In the genomic region with DNA sequence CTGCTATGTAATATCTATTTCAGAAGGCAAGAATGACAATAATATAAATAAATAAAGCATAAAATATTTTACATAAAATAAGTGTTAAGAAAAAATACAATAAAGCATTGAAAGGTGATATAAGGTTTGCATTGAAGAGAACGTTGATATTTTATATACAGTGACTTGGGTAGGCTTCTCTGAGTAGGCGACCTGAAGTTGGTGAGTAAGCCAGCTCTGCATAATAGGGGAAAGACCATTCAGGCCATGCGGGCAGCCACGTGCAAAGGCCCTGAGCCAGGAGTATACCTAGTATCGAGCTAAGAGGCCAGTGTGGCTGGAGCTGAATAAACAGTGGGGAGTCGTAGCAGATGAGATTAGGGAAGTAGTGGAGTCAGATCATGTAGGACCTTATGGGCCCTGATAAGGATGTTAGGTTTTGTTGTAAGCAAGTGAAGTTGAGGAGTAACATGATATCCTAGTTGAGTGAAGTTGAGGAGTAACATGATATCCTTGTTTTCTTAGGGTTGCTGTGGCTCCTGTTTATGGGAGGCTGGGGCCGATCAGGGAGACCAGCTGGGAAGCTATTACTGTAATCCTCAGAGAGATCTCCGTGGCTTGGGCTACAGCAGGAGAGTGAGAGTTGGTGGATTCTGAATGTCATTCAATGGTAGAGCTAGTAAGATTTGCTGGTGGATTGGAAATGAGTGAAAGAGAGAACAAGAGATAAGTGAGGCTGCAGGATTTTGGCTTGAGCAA, we compare ENCODE assay signal across 1 cellular context.
TF ChIP-seq lines count a peak whose summit lies in the region.

No MANE protein-coding gene starts in this region.

TF ChIP-seq in K562, 482 proteins besides CTCF, POLR2A, EP300 and RAD21 (continued from another document and continues in another):
- TF ChIP-seq STAT5B (CRISPR knock-in tag; IDR thresholded peaks at IDR 0.05), result no peak
- TF ChIP-seq MXI1 (IDR thresholded peaks at IDR 0.05; ENCODE audit: low read depth, low read length), result peak; percentile 93
- TF ChIP-seq CBFB (CRISPR knock-in tag; IDR thresholded peaks at IDR 0.05), result 0 out of 2 replicates have a peak, but pooled peaks have one; percentile 65
- TF ChIP-seq FOXM1 (IDR thresholded peaks at IDR 0.05; ENCODE audit: low read depth), result peak; percentile 96
- no peak for TF ChIP-seq FOXM1 (CRISPR knock-in tag; IDR thresholded peaks at IDR 0.05; ENCODE audit: low read depth)
- peak; percentile 61; the same call in 1 of the 2 replicates for TF ChIP-seq NR2C2 (CRISPR knock-in tag; IDR thresholded peaks at IDR 0.05)
- TF ChIP-seq NR2C2 (tag; IDR thresholded peaks at IDR 0.05), result peak; percentile 61
- no peak for TF ChIP-seq ZNF740 (CRISPR knock-in tag; IDR thresholded peaks at IDR 0.05)
- no peak for TF ChIP-seq ZNF740 (tag; IDR thresholded peaks at IDR 0.05)
- TF ChIP-seq, protein P1, sequence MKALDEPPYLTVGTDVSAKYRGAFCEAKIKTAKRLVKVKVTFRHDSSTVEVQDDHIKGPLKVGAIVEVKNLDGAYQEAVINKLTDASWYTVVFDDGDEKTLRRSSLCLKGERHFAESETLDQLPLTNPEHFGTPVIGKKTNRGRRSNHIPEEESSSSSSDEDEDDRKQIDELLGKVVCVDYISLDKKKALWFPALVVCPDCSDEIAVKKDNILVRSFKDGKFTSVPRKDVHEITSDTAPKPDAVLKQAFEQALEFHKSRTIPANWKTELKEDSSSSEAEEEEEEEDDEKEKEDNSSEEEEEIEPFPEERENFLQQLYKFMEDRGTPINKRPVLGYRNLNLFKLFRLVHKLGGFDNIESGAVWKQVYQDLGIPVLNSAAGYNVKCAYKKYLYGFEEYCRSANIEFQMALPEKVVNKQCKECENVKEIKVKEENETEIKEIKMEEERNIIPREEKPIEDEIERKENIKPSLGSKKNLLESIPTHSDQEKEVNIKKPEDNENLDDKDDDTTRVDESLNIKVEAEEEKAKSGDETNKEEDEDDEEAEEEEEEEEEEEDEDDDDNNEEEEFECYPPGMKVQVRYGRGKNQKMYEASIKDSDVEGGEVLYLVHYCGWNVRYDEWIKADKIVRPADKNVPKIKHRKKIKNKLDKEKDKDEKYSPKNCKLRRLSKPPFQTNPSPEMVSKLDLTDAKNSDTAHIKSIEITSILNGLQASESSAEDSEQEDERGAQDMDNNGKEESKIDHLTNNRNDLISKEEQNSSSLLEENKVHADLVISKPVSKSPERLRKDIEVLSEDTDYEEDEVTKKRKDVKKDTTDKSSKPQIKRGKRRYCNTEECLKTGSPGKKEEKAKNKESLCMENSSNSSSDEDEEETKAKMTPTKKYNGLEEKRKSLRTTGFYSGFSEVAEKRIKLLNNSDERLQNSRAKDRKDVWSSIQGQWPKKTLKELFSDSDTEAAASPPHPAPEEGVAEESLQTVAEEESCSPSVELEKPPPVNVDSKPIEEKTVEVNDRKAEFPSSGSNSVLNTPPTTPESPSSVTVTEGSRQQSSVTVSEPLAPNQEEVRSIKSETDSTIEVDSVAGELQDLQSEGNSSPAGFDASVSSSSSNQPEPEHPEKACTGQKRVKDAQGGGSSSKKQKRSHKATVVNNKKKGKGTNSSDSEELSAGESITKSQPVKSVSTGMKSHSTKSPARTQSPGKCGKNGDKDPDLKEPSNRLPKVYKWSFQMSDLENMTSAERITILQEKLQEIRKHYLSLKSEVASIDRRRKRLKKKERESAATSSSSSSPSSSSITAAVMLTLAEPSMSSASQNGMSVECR (CRISPR knock-in tag; IDR thresholded peaks at IDR 0.05), result no peak
- peak; percentile 99 for TF ChIP-seq ARNT (IDR thresholded peaks at IDR 0.05)
- TF ChIP-seq, protein P2, sequence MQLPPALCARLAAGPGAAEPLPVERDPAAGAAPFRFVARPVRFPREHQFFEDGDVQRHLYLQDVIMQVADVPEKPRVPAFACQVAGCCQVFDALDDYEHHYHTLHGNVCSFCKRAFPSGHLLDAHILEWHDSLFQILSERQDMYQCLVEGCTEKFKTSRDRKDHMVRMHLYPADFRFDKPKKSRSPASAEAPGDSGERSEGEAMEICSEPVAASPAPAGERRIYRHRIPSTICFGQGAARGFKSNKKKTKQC (CRISPR knock-in tag; IDR thresholded peaks at IDR 0.05), result peak; percentile 91
- TF ChIP-seq DMBX1 (CRISPR knock-in tag; IDR thresholded peaks at IDR 0.05; ENCODE audit: borderline replicate concordance), result peak; percentile 91
- TF ChIP-seq FOXP4 (CRISPR knock-in tag; IDR thresholded peaks at IDR 0.05; ENCODE audit: borderline replicate concordance), result no peak
- TF ChIP-seq ETS1 (conservative IDR thresholded peaks at IDR 0.05; ENCODE audit: control insufficient read depth, low read depth, low read length), result peak; percentile 85
- no peak for TF ChIP-seq ZNF785 (CRISPR knock-in tag; IDR thresholded peaks at IDR 0.05)
- TF ChIP-seq CGGBP1 (CRISPR knock-in tag; IDR thresholded peaks at IDR 0.05), result no peak
- no peak for TF ChIP-seq ZNF586 (CRISPR knock-in tag; conservative IDR thresholded peaks at IDR 0.05)
- TF ChIP-seq ZZZ3 (IDR thresholded peaks at IDR 0.05), result peak; percentile 65; the same call in 1 of the 2 replicates
- no peak for TF ChIP-seq KLF10 (CRISPR knock-in tag; IDR thresholded peaks at IDR 0.05)
- TF ChIP-seq L3MBTL2 (IDR thresholded peaks at IDR 0.05), result peak; percentile 99
- TF ChIP-seq RBM15 (IDR thresholded peaks at IDR 0.05; ENCODE audit: insufficient read depth, low read length), result no peak
- peak; percentile 94 for TF ChIP-seq FOXA1 (IDR thresholded peaks at IDR 0.05; ENCODE audit: borderline replicate concordance)
- TF ChIP-seq ZNF384 (IDR thresholded peaks at IDR 0.05; ENCODE audit: low read depth, low read length), result peak; percentile 22; the same call in 1 of the 2 replicates
- TF ChIP-seq, protein P3, sequence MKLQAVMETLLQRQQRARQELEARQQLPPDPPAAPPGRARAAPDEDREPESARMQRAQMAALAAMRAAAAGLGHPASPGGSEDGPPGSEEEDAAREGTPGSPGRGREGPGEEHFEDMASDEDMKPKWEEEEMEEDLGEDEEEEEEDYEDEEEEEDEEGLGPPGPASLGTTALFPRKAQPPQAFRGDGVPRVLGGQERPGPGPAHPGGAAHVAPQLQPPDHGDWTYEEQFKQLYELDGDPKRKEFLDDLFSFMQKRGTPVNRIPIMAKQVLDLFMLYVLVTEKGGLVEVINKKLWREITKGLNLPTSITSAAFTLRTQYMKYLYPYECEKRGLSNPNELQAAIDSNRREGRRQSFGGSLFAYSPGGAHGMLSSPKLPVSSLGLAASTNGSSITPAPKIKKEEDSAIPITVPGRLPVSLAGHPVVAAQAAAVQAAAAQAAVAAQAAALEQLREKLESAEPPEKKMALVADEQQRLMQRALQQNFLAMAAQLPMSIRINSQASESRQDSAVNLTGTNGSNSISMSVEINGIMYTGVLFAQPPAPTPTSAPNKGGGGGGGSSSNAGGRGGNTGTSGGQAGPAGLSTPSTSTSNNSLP (IDR thresholded peaks at IDR 0.05; ENCODE audit: borderline replicate concordance, low read depth, low read length), result peak; percentile 97
- no peak for TF ChIP-seq RFX7 (CRISPR knock-in tag; IDR thresholded peaks at IDR 0.05)
- peak; percentile 82 for TF ChIP-seq E2F1 (CRISPR knock-in tag; IDR thresholded peaks at IDR 0.05)
- no peak for TF ChIP-seq HNRNPUL1 (IDR thresholded peaks at IDR 0.05; ENCODE audit: low read length)
- peak; percentile 92 for TF ChIP-seq ATF7 (IDR thresholded peaks at IDR 0.05)
- TF ChIP-seq ZBTB34 (CRISPR knock-in tag; IDR thresholded peaks at IDR 0.05), result peak; percentile 77; the same call in 1 of the 2 replicates
- peak; percentile 96 for TF ChIP-seq SMARCC2 (IDR thresholded peaks at IDR 0.05; ENCODE audit: low read depth)
- no peak for TF ChIP-seq KAT8 (IDR thresholded peaks at IDR 0.05; ENCODE audit: low read depth)
- no peak for TF ChIP-seq DDX20 (tag; IDR thresholded peaks at IDR 0.05; ENCODE audit: low read depth)
- TF ChIP-seq POU5F1 (IDR thresholded peaks at IDR 0.05; ENCODE audit: borderline replicate concordance, low read depth, low read length, partially characterized antibody), result no peak
- peak; percentile 88 for TF ChIP-seq TRIM28 (IDR thresholded peaks at IDR 0.05)
- no peak for TF ChIP-seq USF2 (CRISPR knock-in tag; IDR thresholded peaks at IDR 0.05)
- TF ChIP-seq PML (IDR thresholded peaks at IDR 0.05; ENCODE audit: low read length), result peak; percentile 97
- TF ChIP-seq TAL1 (IDR thresholded peaks at IDR 0.05), result peak; percentile 97
- TF ChIP-seq PRDM10 (IDR thresholded peaks at IDR 0.05; ENCODE audit: partially characterized antibody), result peak; percentile 93
- peak; percentile 87 for TF ChIP-seq SP1 (CRISPR knock-in tag; IDR thresholded peaks at IDR 0.05)
- no peak for TF ChIP-seq SAFB (IDR thresholded peaks at IDR 0.05; ENCODE audit: borderline replicate concordance, low read depth, low read length)
